32 cellular contexts compared by ENCODE assay signal in the genomic region with DNA sequence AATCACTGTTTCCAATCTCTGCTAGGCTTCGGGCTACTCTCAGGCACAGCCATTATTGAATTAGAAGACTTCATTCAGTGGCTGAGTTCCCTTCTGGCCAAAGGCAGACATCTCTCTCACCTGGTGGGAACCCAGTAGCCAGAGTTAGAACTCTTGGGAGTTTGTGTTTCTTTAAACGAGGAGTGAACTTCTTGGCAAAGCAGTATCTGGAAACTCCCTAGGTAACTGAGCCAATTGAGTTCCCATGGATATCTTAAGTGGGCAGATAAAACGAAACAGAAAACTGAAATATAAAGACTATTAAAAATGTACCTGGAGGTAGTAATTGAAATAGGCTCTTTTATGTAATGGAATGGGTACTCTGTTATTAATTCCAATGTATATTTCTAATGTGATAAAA.
"Had no signal": no experiment of that assay in that cellular context is flagged by ENCODE, and none has a peak within 500 bp of the region (broad histone marks: within the 10 kb centered on the region; RNA-seq: fewer than 3 reads in every experiment).

No MANE protein-coding gene starts in this region.

- H3K9me3 Mint-ChIP-seq: activated CD8-positive, alpha-beta T cell treated with anti-CD3 and anti-CD28 coated beads for 36 hours; activated naive CD4-positive, alpha-beta T cell treated with anti-CD3 and anti-CD28 coated beads, Interleukin-2, amount 50 U/mL, for 24 hours; activated naive CD8-positive, alpha-beta T cell treated with anti-CD3 and anti-CD28 coated beads, Interleukin-2, amount 10 ng/mL, durations not matched to agents 7 days and 5 days; activated T-helper 2 cell treated with anti-CD3 and anti-CD28 coated beads, Interferon-gamma antibody, Interleukin-2, Interleukin-4, amounts not matched to agents 10 μg/mL and 5 μg/mL and 100 μg/mL, durations not matched to agents 14 hours and 24 hours and 36 hours had no signal

- H3K36me3 ChIP-seq: ascending aorta, cardiac muscle cell had no signal

- H3K4me1 Mint-ChIP-seq: activated B cell treated with CpG ODN at 0.5 μM for 24 hours; activated CD4-positive, alpha-beta T cell treated with anti-CD3 and anti-CD28 coated beads, Interleukin-2, amount 10 ng/mL, durations not matched to agents 24 days and 14 days; activated CD8-positive, alpha-beta memory T cell treated with anti-CD3 and anti-CD28 coated beads, Interleukin-2, amount 10 ng/mL, durations not matched to agents 7 days and 5 days; activated naive CD4-positive, alpha-beta T cell treated with anti-CD3 and anti-CD28 coated beads, Interleukin-2, amount 10 ng/mL, durations not matched to agents 7 days and 5 days; activated naive CD4-positive, alpha-beta T cell treated with anti-CD3 and anti-CD28 coated beads, Interleukin-2, amount 50 U/mL, for 24 hours; activated naive CD8-positive, alpha-beta T cell treated with anti-CD3 and anti-CD28 coated beads, Interleukin-2, amount 10 ng/mL, durations not matched to agents 7 days and 5 days; activated naive CD8-positive, alpha-beta T cell treated with anti-CD3 and anti-CD28 coated beads, Interleukin-2, amount 50 U/mL, for 24 hours; brain; central memory CD8-positive, alpha-beta T cell; T-helper 17 cell had no signal

- H3K4me3 ChIP-seq: ascending aorta, cardiac muscle cell had no signal

- H3K27me3 ChIP-seq: ascending aorta, cardiac muscle cell had no signal

- ATAC-seq: activated CD8-positive, alpha-beta memory T cell treated with anti-CD3 and anti-CD28 coated beads, Interleukin-2, amount 10 ng/mL, durations not matched to agents 7 days and 5 days; activated CD8-positive, alpha-beta T cell treated with anti-CD3 and anti-CD28 coated beads for 36 hours; activated naive CD8-positive, alpha-beta T cell treated with anti-CD3 and anti-CD28 coated beads, Interleukin-2, amount 50 U/mL, for 24 hours; T-helper 17 cell had no signal

- H3K36me3 Mint-ChIP-seq: activated CD4-positive, alpha-beta memory T cell treated with anti-CD3 and anti-CD28 coated beads for 36 hours; activated CD8-positive, alpha-beta memory T cell treated with anti-CD3 and anti-CD28 coated beads, Interleukin-2, amount 10 ng/mL, durations not matched to agents 7 days and 5 days; activated naive CD4-positive, alpha-beta T cell treated with anti-CD3 and anti-CD28 coated beads, Interleukin-2, amount 10 ng/mL, durations not matched to agents 7 days and 5 days; activated naive CD4-positive, alpha-beta T cell treated with anti-CD3 and anti-CD28 coated beads, Interleukin-2, amount 50 U/mL, for 24 hours; activated naive CD8-positive, alpha-beta T cell; activated naive CD8-positive, alpha-beta T cell treated with anti-CD3 and anti-CD28 coated beads, Interleukin-2, amount 10 ng/mL, durations not matched to agents 7 days and 5 days; brain had no signal

- H3K4me3 Mint-ChIP-seq: activated B cell treated with CpG ODN at 0.5 μM for 24 hours; activated CD4-positive, alpha-beta memory T cell treated with anti-CD3 and anti-CD28 coated beads for 36 hours; activated CD4-positive, alpha-beta T cell treated with anti-CD3 and anti-CD28 coated beads, Interleukin-2, amount 10 ng/mL, durations not matched to agents 24 days and 14 days; activated CD8-positive, alpha-beta memory T cell treated with anti-CD3 and anti-CD28 coated beads, Interleukin-2, amount 10 ng/mL, durations not matched to agents 7 days and 5 days; activated CD8-positive, alpha-beta T cell treated with anti-CD3 and anti-CD28 coated beads for 36 hours; activated naive CD4-positive, alpha-beta T cell treated with anti-CD3 and anti-CD28 coated beads, Interleukin-2, amount 10 ng/mL, durations not matched to agents 7 days and 5 days; activated naive CD4-positive, alpha-beta T cell treated with anti-CD3 and anti-CD28 coated beads, Interleukin-2, amount 50 U/mL, for 24 hours; activated naive CD8-positive, alpha-beta T cell; activated naive CD8-positive, alpha-beta T cell treated with anti-CD3 and anti-CD28 coated beads, Interleukin-2, amount 10 ng/mL, durations not matched to agents 7 days and 5 days; activated naive CD8-positive, alpha-beta T cell treated with anti-CD3 and anti-CD28 coated beads, Interleukin-2, amount 50 U/mL, for 24 hours; activated T-cell treated with anti-CD3 and anti-CD28 coated beads, Interleukin-2, amount 50 U/mL, for 24 hours; brain; central memory CD8-positive, alpha-beta T cell; T-helper 17 cell had no signal

- H3K27me3 Mint-ChIP-seq: activated B cell treated with CpG ODN at 0.5 μM for 24 hours; activated CD4-positive, alpha-beta memory T cell treated with anti-CD3 and anti-CD28 coated beads for 36 hours; activated CD4-positive, alpha-beta T cell treated with anti-CD3 and anti-CD28 coated beads, Interleukin-2, amount 10 ng/mL, durations not matched to agents 24 days and 14 days; activated CD8-positive, alpha-beta memory T cell treated with anti-CD3 and anti-CD28 coated beads, Interleukin-2, amount 10 ng/mL, durations not matched to agents 7 days and 5 days; activated CD8-positive, alpha-beta T cell treated with anti-CD3 and anti-CD28 coated beads for 36 hours; activated naive CD4-positive, alpha-beta T cell treated with anti-CD3 and anti-CD28 coated beads, Interleukin-2, amount 10 ng/mL, durations not matched to agents 7 days and 5 days; activated naive CD4-positive, alpha-beta T cell treated with anti-CD3 and anti-CD28 coated beads, Interleukin-2, amount 50 U/mL, for 24 hours; activated naive CD8-positive, alpha-beta T cell treated with anti-CD3 and anti-CD28 coated beads, Interleukin-2, amount 10 ng/mL, durations not matched to agents 7 days and 5 days; activated naive CD8-positive, alpha-beta T cell treated with anti-CD3 and anti-CD28 coated beads, Interleukin-2, amount 50 U/mL, for 24 hours; activated T-cell treated with anti-CD3 and anti-CD28 coated beads, Interleukin-2, amount 50 U/mL, for 24 hours; brain; central memory CD8-positive, alpha-beta T cell; T-helper 17 cell had no signal

- H3K27ac Mint-ChIP-seq: activated B cell treated with CpG ODN at 0.5 μM for 24 hours; activated CD4-positive, alpha-beta memory T cell treated with anti-CD3 and anti-CD28 coated beads for 36 hours; activated CD4-positive, alpha-beta T cell treated with anti-CD3 and anti-CD28 coated beads, Interleukin-2, amount 10 ng/mL, durations not matched to agents 24 days and 14 days; activated CD8-positive, alpha-beta memory T cell treated with anti-CD3 and anti-CD28 coated beads, Interleukin-2, amount 10 ng/mL, durations not matched to agents 7 days and 5 days; activated CD8-positive, alpha-beta T cell treated with anti-CD3 and anti-CD28 coated beads for 36 hours; activated naive CD4-positive, alpha-beta T cell treated with anti-CD3 and anti-CD28 coated beads, Interleukin-2, amount 10 ng/mL, durations not matched to agents 7 days and 5 days; activated naive CD4-positive, alpha-beta T cell treated with anti-CD3 and anti-CD28 coated beads, Interleukin-2, amount 50 U/mL, for 24 hours; activated naive CD8-positive, alpha-beta T cell; activated naive CD8-positive, alpha-beta T cell treated with anti-CD3 and anti-CD28 coated beads, Interleukin-2, amount 10 ng/mL, durations not matched to agents 7 days and 5 days; activated naive CD8-positive, alpha-beta T cell treated with anti-CD3 and anti-CD28 coated beads, Interleukin-2, amount 50 U/mL, for 24 hours; activated T-cell treated with anti-CD3 and anti-CD28 coated beads, Interleukin-2, amount 50 U/mL, for 24 hours; activated T-helper 2 cell treated with anti-CD3 and anti-CD28 coated beads, Interferon-gamma antibody, Interleukin-2, Interleukin-4, amounts not matched to agents 10 μg/mL and 5 μg/mL and 100 μg/mL, durations not matched to agents 14 hours and 24 hours and 36 hours; brain; T-helper 17 cell had no signal

- DNase-seq: activated B cell treated with CpG ODN at 0.5 μM for 24 hours; activated CD4-positive, alpha-beta memory T cell treated with anti-CD3 and anti-CD28 coated beads for 36 hours; activated CD4-positive, alpha-beta T cell treated with anti-CD3 and anti-CD28 coated beads for 4 hours; activated CD4-positive, alpha-beta T cell treated with anti-CD3 and anti-CD28 coated beads, Interleukin-2, amount 10 ng/mL, durations not matched to agents 24 days and 14 days; activated CD4-positive, alpha-beta T cell treated with anti-CD3 and anti-CD28 coated beads, Interleukin-2, amount 50 U/mL, for 1 hour; activated CD4-positive, alpha-beta T cell treated with anti-CD3 and anti-CD28 coated beads, Interleukin-2, amount 50 U/mL, for 4 hours; activated CD4-positive, CD25-positive, alpha-beta regulatory T cell treated with anti-CD3 and anti-CD28 coated beads, Interleukin-2, amount 50 U/mL, for 72 hours; activated CD8-positive, alpha-beta memory T cell treated with anti-CD3 and anti-CD28 coated beads, Interleukin-2, amount 10 ng/mL, durations not matched to agents 7 days and 5 days; activated CD8-positive, alpha-beta memory T cell treated with anti-CD3 and anti-CD28 coated beads, Interleukin-2, amount 50 U/mL, for 48 hours; activated CD8-positive, alpha-beta T cell treated with anti-CD3 and anti-CD28 coated beads for 36 hours; activated effector memory CD4-positive, alpha-beta T cell treated with Interleukin-2 at 50 U/mL for 16 hours; activated gamma-delta T cell; activated naive CD4-positive, alpha-beta T cell treated with anti-CD3 and anti-CD28 coated beads, Interleukin-2, amount 10 ng/mL, durations not matched to agents 7 days and 5 days; activated naive CD4-positive, alpha-beta T cell treated with Interleukin-2 at 50 U/mL for 16 hours; activated naive CD8-positive, alpha-beta T cell treated with anti-CD3 and anti-CD28 coated beads, Interleukin-2, amount 10 ng/mL, durations not matched to agents 7 days and 5 days; activated naive CD8-positive, alpha-beta T cell treated with anti-CD3 and anti-CD28 coated beads, Interleukin-2, amount 50 U/mL, for 24 hours; activated T-cell treated with anti-CD3 and anti-CD28 coated beads, Interleukin-2, amount 50 U/mL, for 24 hours; activated T-cell treated with anti-CD3 and anti-CD28 coated beads, Interleukin-2, amount 50 U/mL, for 48 hours; amygdala; anterior cingulate cortex; caudate nucleus; cerebellar nuclear complex; T-helper 17 cell; T-helper 9 cell had no signal

- H3K27ac ChIP-seq: ascending aorta, cardiac muscle cell, VCaP had no signal

- H3K4me1 ChIP-seq: ascending aorta had no signal
